In genomic region chr17:7486181-7486580, GRCh38 we compare ENCODE assay signal across 7 cellular contexts. TPM values are rescaled to one million over a fixed set of nuclear protein-coding genes. Genes with fewer than 3 reads are reported as not detected.
A peak's percentile ranks its signal among the peaks of the same experiment; 100 is the strongest.
DNase-seq lines count a peak whose midpoint lies in the region; ATAC-seq and TF ChIP-seq lines count a peak whose summit lies in the region.

No MANE protein-coding gene starts in this region.

- H3K23ac ChIP-seq in H9 (ENCODE audit: insufficient read length, low read depth, low read length), result no peak overlapping the region

- no peak overlapping the region for H2BK20ac ChIP-seq in H9 (ENCODE audit: low read depth, low read length, poor library complexity, severe bottlenecking)

- no peaks in the 10 kb centered on the region for H3K9me3 ChIP-seq in H9 (ENCODE audit: control insufficient read depth, low read depth, low read length)

- no peak overlapping the region for H3K56ac ChIP-seq in H9 (ENCODE audit: insufficient read length, low read depth, low read length)

- no peak overlapping the region for H3K14ac ChIP-seq in H9 (ENCODE audit: insufficient read depth, low read length)

- H2BK120ac ChIP-seq in H9 (ENCODE audit: low read depth, low read length, poor library complexity, severe bottlenecking), result no peak overlapping the region

- peaks cover 6% of the 10 kb centered on the region for H3K79me1 ChIP-seq in H9 (ENCODE audit: insufficient read depth, low read depth, low read length, poor library complexity, severe bottlenecking)

- peaks cover 46% of the 10 kb centered on the region for H3K79me2 ChIP-seq in H9 (ENCODE audit: insufficient read depth, low read length)

- no peak overlapping the region for H3K18ac ChIP-seq in H9 (ENCODE audit: insufficient read length, low read depth, low read length)

- no peaks in the 10 kb centered on the region for H4K20me1 ChIP-seq in H9 (ENCODE audit: control insufficient read depth, insufficient read depth, insufficient read length)

- no peaks in the 10 kb centered on the region for H3K27me3 Mint-ChIP-seq in H9 (ENCODE audit: low read depth)

- H3K27me3 ChIP-seq in H9 (ENCODE audit: insufficient read depth, low read length), result no peaks in the 10 kb centered on the region

- no peak overlapping the region for H2AK5ac ChIP-seq in H9 (ENCODE audit: insufficient read length, low read length)

- no peak overlapping the region for H2BK12ac ChIP-seq in H9 (ENCODE audit: insufficient read length, low read depth, low read length)

- H3T11ph ChIP-seq in H9 (ENCODE audit: low read length), result no peak overlapping the region

- no peak for ATAC-seq in stimulated activated effector memory CD8-positive, alpha-beta T cell treated with anti-CD3 and anti-CD28 coated beads, Interleukin-12 subunit alpha, Interleukin-12 subunit beta, amount 100 ng/mL, for 72 hours
- no peak for ATAC-seq in HG03565 (IDR thresholded peaks at IDR 0.05; ENCODE audit: unreplicated experiment)

- peak overlapping the region; percentile 38 for H3K4me2 ChIP-seq in H9 (ENCODE audit: insufficient read depth, insufficient read length, low read length)

- H2AFZ ChIP-seq in H9 (ENCODE audit: low read length), result no peak overlapping the region

- H3K4me3 ChIP-seq in WI38 (ENCODE audit: low read depth, low read length), result peak overlapping the region; percentile 88
- H3K4me3 ChIP-seq in fibroblast of villous mesenchyme (ENCODE audit: low read depth, low read length), result peak overlapping the region; percentile 62

- H3K4ac ChIP-seq in H9 (ENCODE audit: low read depth, low read length), result no peak overlapping the region

- H3K9me3 Mint-ChIP-seq in H9, result no peaks in the 10 kb centered on the region
- H3K9me3 Mint-ChIP-seq in stimulated activated effector memory CD8-positive, alpha-beta T cell treated with anti-CD3 and anti-CD28 coated beads, Interleukin-12 subunit alpha, Interleukin-12 subunit beta, amount 100 ng/mL, for 72 hours, result no peaks in the 10 kb centered on the region

- DNase-seq in H9 (no peak), fibroblast of villous mesenchyme (ENCODE audit: low read depth) (peak; percentile 66), 8988T (no peak), H4 (ENCODE audit: low spot score) (no peak)
- no peak for DNase-seq in stimulated activated effector memory CD8-positive, alpha-beta T cell treated with anti-CD3 and anti-CD28 coated beads, Interleukin-12 subunit alpha, Interleukin-12 subunit beta, amount 100 ng/mL, for 72 hours (ENCODE audit: low spot score in 2 of 2)

- no peaks in the 10 kb centered on the region; the same call in 1 of the 2 replicates for H3K4me1 ChIP-seq in H9 (ENCODE audit: insufficient read depth, low read length)

- WGBS in H9 (ENCODE audit: extremely low coverage, insufficient read length, low lambda C conversion rate), result no CpG with 5 or more reads among the region's 3 CpGs

- peaks cover 13% of the 10 kb centered on the region for H3K23me2 ChIP-seq in H9 (ENCODE audit: insufficient read length, low read depth, low read length, poor library complexity, severe bottlenecking)

- H3K4me1 Mint-ChIP-seq in H9, result peaks cover 41 to 55% of the 10 kb centered on the region in 2 experiments
- H3K4me1 Mint-ChIP-seq in stimulated activated effector memory CD8-positive, alpha-beta T cell treated with anti-CD3 and anti-CD28 coated beads, Interleukin-12 subunit alpha, Interleukin-12 subunit beta, amount 100 ng/mL, for 72 hours, result peaks cover 84% of the 10 kb centered on the region

- H3K9ac ChIP-seq in H9 (ENCODE audit: extremely low read depth, insufficient read length, low read length), result peak overlapping the region; percentile 19

- no peak overlapping the region for H4K8ac ChIP-seq in H9 (replicated peaks; ENCODE audit: insufficient read length, low read depth, low read length)

- H3K27ac Mint-ChIP-seq in H9, result peak overlapping the region in 2 of 3 experiments; percentile 28 to 76; a peak in 3 of 7 replicates
- H3K27ac Mint-ChIP-seq in stimulated activated effector memory CD8-positive, alpha-beta T cell treated with anti-CD3 and anti-CD28 coated beads, Interleukin-12 subunit alpha, Interleukin-12 subunit beta, amount 100 ng/mL, for 72 hours, result peak overlapping the region; percentile 100

- no peak for TF ChIP-seq CTCF in H9 (conservative IDR thresholded peaks at IDR 0.05)
- no peak for TF ChIP-seq CTCF in WI38 (IDR thresholded peaks at IDR 0.05; ENCODE audit: low read depth, low read length)
- no peak for TF ChIP-seq CTCF in fibroblast of villous mesenchyme (IDR thresholded peaks at IDR 0.05; ENCODE audit: insufficient read depth, low read depth, low read length)

- no peak overlapping the region for H4K5ac ChIP-seq in H9 (ENCODE audit: insufficient read length, low read depth, low read length)

- no peak overlapping the region for H2BK5ac ChIP-seq in H9 (ENCODE audit: insufficient read length, low read length)

- peak overlapping the region; percentile 91 to 96 for H3K4me3 Mint-ChIP-seq in H9
- peak overlapping the region; percentile 100 for H3K4me3 Mint-ChIP-seq in stimulated activated effector memory CD8-positive, alpha-beta T cell treated with anti-CD3 and anti-CD28 coated beads, Interleukin-12 subunit alpha, Interleukin-12 subunit beta, amount 100 ng/mL, for 72 hours

- H3K36me3 Mint-ChIP-seq in H9 (ENCODE audit: insufficient read depth in 1 of 3, low read depth in 3 of 3), result peaks cover 14 to 38% (median 28%) of the 10 kb centered on the region in 3 experiments; a peak in 6 of 7 replicates
- H3K36me3 Mint-ChIP-seq in stimulated activated effector memory CD8-positive, alpha-beta T cell treated with anti-CD3 and anti-CD28 coated beads, Interleukin-12 subunit alpha, Interleukin-12 subunit beta, amount 100 ng/mL, for 72 hours, result peaks cover 90% of the 10 kb centered on the region

- H2BK15ac ChIP-seq in H9 (ENCODE audit: low read depth, low read length), result no peak overlapping the region

- H3K27ac ChIP-seq in H9 (ENCODE audit: insufficient read length, low read depth, low read length), result no peak overlapping the region

- H4K91ac ChIP-seq in H9 (ENCODE audit: insufficient read length, low read depth, low read length), result no peak overlapping the region

RNA-seq across cellular contexts. Expression of gene POLR2A, which starts 2.0 kb away (rescaled TPM):
- total RNA-seq in H9 (2021), result 153 and 154 TPM in 2 replicates
- total RNA-seq in fibroblast of villous mesenchyme, result 118 and 127 TPM in 2 replicates
- 9.9 and 11.3 TPM in 2 replicates for total RNA-seq in H4 (2014; rRNA removed; shearing (Covaris generic))

RNA-seq across cellular contexts. Expression of gene SLC35G6, which starts 4.9 kb away (rescaled TPM):
- total RNA-seq in H9 (2021) (not detected in 2 replicates), fibroblast of villous mesenchyme (not detected in 2 replicates)
- total RNA-seq in H4 (2014; rRNA removed; shearing (Covaris generic)), result not detected in 2 replicates

RNA-seq across cellular contexts. Expression of gene ZBTB4, which starts 6.8 kb away (rescaled TPM):
- total RNA-seq in H9 (2021), result 14.4 and 14.9 TPM in 2 replicates
- total RNA-seq in fibroblast of villous mesenchyme, result 30.0 and 37.1 TPM in 2 replicates
- 4.5 and 7.5 TPM in 2 replicates for total RNA-seq in H4 (2014; rRNA removed; shearing (Covaris generic))

RNA-seq across cellular contexts. Expression of gene CHRNB1, which starts 41.3 kb away (rescaled TPM):
- total RNA-seq in H9 (2021) (12.7 and 13.2 TPM in 2 replicates), fibroblast of villous mesenchyme (6.1 and 6.9 TPM in 2 replicates)
- total RNA-seq in H4 (2014; rRNA removed; shearing (Covaris generic)), result 4.4 and 6.3 TPM in 2 replicates

RNA-seq across cellular contexts. Expression of gene FGF11, which starts 46.9 kb away (rescaled TPM):
- 14.1 and 15.2 TPM in 2 replicates for total RNA-seq in H9 (2021)
- 0.32 and 3.9 TPM in 2 replicates for total RNA-seq in fibroblast of villous mesenchyme
- total RNA-seq in H4 (2014; rRNA removed; shearing (Covaris generic)), result not detected in 2 replicates
